Comparison of ENCODE assay signal across 8 cellular contexts in genomic region chr3:13479582-13480339, GRCh38. TPM values are rescaled to one million over a fixed set of nuclear protein-coding genes. Genes with fewer than 3 reads are reported as not detected.
A peak's percentile ranks its signal among the peaks of the same experiment; 100 is the strongest.
DNase-seq lines count a peak whose midpoint lies in the region; ATAC-seq and TF ChIP-seq lines count a peak whose summit lies in the region.

HDAC11 (plus strand) TSS chr3:13480306; CDS start chr3:13480348, 42 bp downstream.

- peaks cover 0 to 31% (median 14%) of the 10 kb centered on the region in 12 donors for H3K4me1 ChIP-seq in heart left ventricle
- peaks cover 18 to 23% (median 21%) of the 10 kb centered on the region in 4 donors for H3K4me1 ChIP-seq in upper lobe of left lung

- TF ChIP-seq CTCF in GM12873 (IDR thresholded peaks at IDR 0.05; ENCODE audit: insufficient read depth, low read depth, low read length, missing control alignments) (peak; percentile 8), heart left ventricle (IDR thresholded peaks at IDR 0.05) (peak in 11 of 12 donors; percentile 6 to 61 (median 35)), upper lobe of left lung (IDR thresholded peaks at IDR 0.05) (peak in 5 of 6 experiments; percentile 33 to 77 (median 65))

- intact Hi-C loops in heart left ventricle (cut with DNase I) (loop anchor here in 1 of 10 donors (10.0 kb wide), 1 partner anchor 615 kb away; no protein-coding TSS in a partner anchor), posterior cingulate gyrus (cut with DNase I) (loop anchor here (2.0 kb wide), 1 partner anchor 15 kb away; no protein-coding TSS in a partner anchor)

- H3K27ac ChIP-seq in adipose tissue (ENCODE audit: low read depth, low read length) (peak within 1 kb of the TSS; percentile 56), heart left ventricle (peak within 1 kb of the TSS; percentile 84 to 96 (median 92)), upper lobe of left lung (peak within 1 kb of the TSS; percentile 88 to 95 (median 90))

- TF ChIP-seq POLR2A in heart left ventricle (IDR thresholded peaks at IDR 0.05): peak; percentile 39 to 88
- peak in 3 of 4 donors; percentile 81 to 92 (median 88) for TF ChIP-seq POLR2A in upper lobe of left lung (IDR thresholded peaks at IDR 0.05)

- H3K9me3 ChIP-seq in heart left ventricle: no peaks in the 10 kb centered on the region
- no peaks in the 10 kb centered on the region for H3K9me3 ChIP-seq in upper lobe of left lung

- peaks cover 0 to 4% (median 0%) of the 10 kb centered on the region in 9 donors for H3K36me3 ChIP-seq in heart left ventricle
- peaks cover 0 to 3% (median 0%) of the 10 kb centered on the region in 4 donors for H3K36me3 ChIP-seq in upper lobe of left lung

- TF ChIP-seq EP300 in upper lobe of left lung (IDR thresholded peaks at IDR 0.05): no peak

- H3K27me3 ChIP-seq in heart left ventricle (peaks cover 0 to 4% (median 0%) of the 10 kb centered on the region in 9 donors), upper lobe of left lung (no peaks in the 10 kb centered on the region)

- DNase-seq in NCI-H1417 (lab: John Stamatoyannopoulos, UW) (peak; percentile 86 to 92 (median 90)), SW 1271 (lab: John Stamatoyannopoulos, UW) (peak; percentile 92 to 95), heart left ventricle (peak; percentile 100), posterior cingulate gyrus (peak; percentile 99 to 100 (median 100)), upper lobe of left lung (peak; percentile 99)

- 0 to 1% (median 0%) methylated on average over 57 to 67 of the region's 67 CpGs for WGBS in adipose tissue, 3 donors
- 0% methylated on average over 24 to 67 of the region's 67 CpGs for WGBS in heart left ventricle, 4 donors
- WGBS in upper lobe of left lung, 2 donors: 0 to 1% methylated on average over 17 to 42 of the region's 67 CpGs

- peak; percentile 98 for ATAC-seq in HG02763 (IDR thresholded peaks at IDR 0.05; ENCODE audit: unreplicated experiment)
- ATAC-seq in heart left ventricle: peak; percentile 97 to 99 (median 98)
- peak; percentile 99 for ATAC-seq in upper lobe of left lung (ENCODE audit: low FRiP score in 2 of 2)

- H3K4me3 ChIP-seq in heart left ventricle (peak within 1 kb of the TSS; percentile 59 to 98 (median 82)), upper lobe of left lung (peak within 1 kb of the TSS; percentile 50 to 89 (median 81))

RNA-seq across cellular contexts. Expression of gene HDAC11, which starts in this region (rescaled TPM):
- polyA plus RNA-seq in adipose tissue (10 to 100 TPM in 2 of 3 donors, 1 to 10 TPM in 1; 9.8 to 36.3 (median 12.6) TPM), heart left ventricle (10 to 100 TPM; 27.2 to 33.7 TPM)
- total RNA-seq in heart left ventricle (10 to 100 TPM; 20.8 to 49.4 (median 30.7) TPM), upper lobe of left lung (10 to 100 TPM; 11.5 to 28.1 (median 18.0) TPM)

Comparison
In these comparisons a context has a peak if more than half of its experiments do, and no peak if none do; other contexts are left out.
1. Peak in every context shown above with its lines: DNase-seq, ATAC-seq, H3K4me3 ChIP-seq and H3K27ac ChIP-seq.
2. CTCF ChIP-seq: peak in every context shown above with its lines; median percentile 65 in upper lobe of left lung; 35 in heart left ventricle; 8 in GM12873.